In genomic region chr15:84588053-84588874, GRCh38 we compare ENCODE assay signal across 8 cellular contexts. TPM values are rescaled to one million over a fixed set of nuclear protein-coding genes. Genes with fewer than 3 reads are reported as not detected.
A peak's percentile ranks its signal among the peaks of the same experiment; 100 is the strongest.
DNase-seq lines count a peak whose midpoint lies in the region; ATAC-seq lines count a peak whose summit lies in the region.

No MANE protein-coding gene starts in this region.

- no peak overlapping the region for H3K23ac ChIP-seq in mesenchymal stem cell (ENCODE audit: low read length in 2 of 2)

- H2BK12ac ChIP-seq in mesenchymal stem cell (ENCODE audit: low read length in 2 of 2): peak overlapping the region in 1 of 2 experiments; percentile 2

- H3K4me2 ChIP-seq in mesenchymal stem cell (ENCODE audit: low read length, poor library complexity, severe bottlenecking): peak overlapping the region; percentile 65

- no peaks in the 10 kb centered on the region for H3K27me3 ChIP-seq in CD4-positive, CD25-positive, alpha-beta regulatory T cell (ENCODE audit: control insufficient read depth, insufficient read depth, low read length)
- peaks cover 0 to 3% of the 10 kb centered on the region in 2 experiments for H3K27me3 ChIP-seq in mesenchymal stem cell (ENCODE audit: control insufficient read depth in 1 of 2, insufficient read depth in 1 of 2, low read length in 2 of 2)

- no peaks in the 10 kb centered on the region for H3K36me3 ChIP-seq in CD4-positive, CD25-positive, alpha-beta regulatory T cell (ENCODE audit: control insufficient read depth, insufficient read depth, low read length)
- no peaks in the 10 kb centered on the region for H3K36me3 ChIP-seq in mesenchymal stem cell (ENCODE audit: control insufficient read depth in 1 of 2, insufficient read depth in 2 of 2, low read depth in 1 of 2, low read length in 2 of 2)

- H3K18ac ChIP-seq in mesenchymal stem cell (ENCODE audit: low read depth in 1 of 2, low read length in 2 of 2): no peak overlapping the region

- H3K4ac ChIP-seq in mesenchymal stem cell (ENCODE audit: low read depth in 1 of 2, low read length in 2 of 2): no peak overlapping the region

- peak; percentile 76 to 86 (median 81) for DNase-seq in CD4-positive, CD25-positive, alpha-beta regulatory T cell
- DNase-seq in NCI-H774 (lab: John Stamatoyannopoulos, UW) (peak; percentile 78), ecto neural progenitor cell (ENCODE audit: low spot score) (peak; percentile 91), mesenchymal stem cell (peak; percentile 79)
- peak; percentile 87 to 89 for DNase-seq in activated CD4-positive, alpha-beta T cell treated with anti-CD3 and anti-CD28 coated beads, Interleukin-2, amount 50 U/mL, for 48 hours
- DNase-seq in stimulated activated CD8-positive, alpha-beta memory T cell treated with anti-CD3 and anti-CD28 coated beads, Interleukin-12 subunit alpha, Interleukin-12 subunit beta, amount 100 ng/mL, for 4 hours (ENCODE audit: low read depth): peak; percentile 68

- peak overlapping the region; percentile 65 for H3K4me3 ChIP-seq in CD4-positive, CD25-positive, alpha-beta regulatory T cell (ENCODE audit: low read depth, low read length)
- H3K4me3 ChIP-seq in mesenchymal stem cell (ENCODE audit: insufficient read depth in 1 of 2, low read depth in 1 of 2, low read length in 2 of 2): peak overlapping the region in 1 of 2 experiments; percentile 77

- H3K27me3 Mint-ChIP-seq in CD4-positive, CD25-positive, alpha-beta regulatory T cell: peaks cover 36% of the 10 kb centered on the region

- H3K4me1 Mint-ChIP-seq in CD4-positive, CD25-positive, alpha-beta regulatory T cell: peaks cover 0 to 8% (median 3%) of the 10 kb centered on the region in 4 donors

- H3K27ac Mint-ChIP-seq in CD4-positive, CD25-positive, alpha-beta regulatory T cell: peak overlapping the region in 1 of 3 donors; percentile 39

- no peaks in the 10 kb centered on the region for H3K79me1 ChIP-seq in mesenchymal stem cell (replicated peaks; ENCODE audit: low read length, poor library complexity, severe bottlenecking)

- H3K4me1 ChIP-seq in CD4-positive, CD25-positive, alpha-beta regulatory T cell (ENCODE audit: control insufficient read depth, insufficient read depth, low read length, poor library complexity, severe bottlenecking): peaks cover 6% of the 10 kb centered on the region
- no peaks in the 10 kb centered on the region for H3K4me1 ChIP-seq in mesenchymal stem cell (ENCODE audit: control insufficient read depth, insufficient read depth, low read depth, low read length)

- H2BK120ac ChIP-seq in mesenchymal stem cell (ENCODE audit: low read depth, low read length): no peak overlapping the region

- 35% methylated on average over 26 of the region's 26 CpGs for WGBS in mesenchymal stem cell

- H3K9me3 Mint-ChIP-seq in CD4-positive, CD25-positive, alpha-beta regulatory T cell: no peaks in the 10 kb centered on the region

- H2BK5ac ChIP-seq in mesenchymal stem cell (ENCODE audit: low read depth, low read length, poor library complexity, severe bottlenecking): no peak overlapping the region

- H2AFZ ChIP-seq in mesenchymal stem cell (ENCODE audit: low read depth, low read length): no peak overlapping the region

- no peak overlapping the region for H2BK15ac ChIP-seq in mesenchymal stem cell (ENCODE audit: low read depth, poor library complexity, severe bottlenecking)

- ATAC-seq in CD4-positive, CD25-positive, alpha-beta regulatory T cell (ENCODE audit: low read depth in 2 of 2): peak; percentile 100
- ATAC-seq in GM19467 (IDR thresholded peaks at IDR 0.05; ENCODE audit: unreplicated experiment) (peak; percentile 93), HG03571 (IDR thresholded peaks at IDR 0.05; ENCODE audit: unreplicated experiment) (peak; percentile 97)

- no peak overlapping the region for H3K27ac ChIP-seq in CD4-positive, CD25-positive, alpha-beta regulatory T cell (ENCODE audit: insufficient read depth, low read length, poor library complexity, severe bottlenecking)
- no peak overlapping the region for H3K27ac ChIP-seq in mesenchymal stem cell (ENCODE audit: low read length, poor library complexity, severe bottlenecking)

- H3K9me3 ChIP-seq in CD4-positive, CD25-positive, alpha-beta regulatory T cell (ENCODE audit: control insufficient read depth in 2 of 2, low read length in 2 of 2): no peaks in the 10 kb centered on the region
- no peaks in the 10 kb centered on the region for H3K9me3 ChIP-seq in mesenchymal stem cell (ENCODE audit: control insufficient read depth, low read length)

- H3K4me3 Mint-ChIP-seq in CD4-positive, CD25-positive, alpha-beta regulatory T cell: peak overlapping the region in 3 of 4 donors; percentile 41 to 76 (median 73)

- H4K8ac ChIP-seq in mesenchymal stem cell (ENCODE audit: low read length): no peak overlapping the region

- H3K14ac ChIP-seq in mesenchymal stem cell (ENCODE audit: low read length in 2 of 2): no peak overlapping the region

- H3K36me3 Mint-ChIP-seq in CD4-positive, CD25-positive, alpha-beta regulatory T cell: no peaks in the 10 kb centered on the region

- peak overlapping the region; percentile 83 for H3K9ac ChIP-seq in mesenchymal stem cell (ENCODE audit: low read length)

- no peak overlapping the region for H4K91ac ChIP-seq in mesenchymal stem cell (ENCODE audit: low read length)

- no peak overlapping the region for H2AK5ac ChIP-seq in mesenchymal stem cell (ENCODE audit: low read length, severe bottlenecking)

RNA-seq across cellular contexts. Expression of gene ZSCAN2, which starts 12.5 kb away (rescaled TPM):
- total RNA-seq in CD4-positive, CD25-positive, alpha-beta regulatory T cell: 4.8 TPM
- 10 to 100 TPM in 2 of 4 donors, 1 to 10 TPM in 2; 6.9 to 12.4 (median 9.4) TPM for polyA plus RNA-seq in CD4-positive, CD25-positive, alpha-beta regulatory T cell
- 9.3 TPM for polyA plus RNA-seq in mesenchymal stem cell (2013, experiment 1 of 2)
- 9.2 TPM for polyA plus RNA-seq in mesenchymal stem cell (2013, experiment 2 of 2)
